In genomic region chr13:84237181-84237580, GRCh38 we compare ENCODE assay signal across 16 cellular contexts.
A peak's percentile ranks its signal among the peaks of the same experiment; 100 is the strongest.
DNase-seq lines count a peak whose midpoint lies in the region; ATAC-seq and TF ChIP-seq lines count a peak whose summit lies in the region.
"Had no signal": no experiment of that assay in that cellular context is flagged by ENCODE, and none has a peak within 500 bp of the region (broad histone marks: within the 10 kb centered on the region; RNA-seq: fewer than 3 reads in every experiment).

No MANE protein-coding gene starts in this region.

- H2AFZ ChIP-seq in PC-9 (peak overlapping the region; percentile 17; the same call in 1 of the 2 replicates), neural cell (ENCODE audit: low read depth, low read length) (no peak overlapping the region)

- no peaks in the 10 kb centered on the region for H4K20me1 ChIP-seq in PC-9 (ENCODE audit: insufficient read depth)
- no peaks in the 10 kb centered on the region for H4K20me1 ChIP-seq in neural cell (ENCODE audit: insufficient read depth)
- H4K20me1 ChIP-seq: BLaER1 treated with 17β-estradiol and CSF1 and Interleukin-3, amounts not matched to agents 10 nM and 100 nM had no signal

- peaks cover 4% of the 10 kb centered on the region for H3K27me3 Mint-ChIP-seq in chondrocyte (ENCODE audit: low read depth)
- H3K27me3 Mint-ChIP-seq: CD8-positive, alpha-beta memory T cell had no signal

- H3K4me3 Mint-ChIP-seq in chondrocyte (ENCODE audit: unreplicated experiment) = no peak overlapping the region
- H3K4me3 Mint-ChIP-seq: CD8-positive, alpha-beta memory T cell had no signal

- no peak for TF ChIP-seq CTCF in PC-9 (conservative IDR thresholded peaks at IDR 0.05)
- TF ChIP-seq CTCF in neural cell (IDR thresholded peaks at IDR 0.05; ENCODE audit: poor library complexity, severe bottlenecking) = no peak
- TF ChIP-seq CTCF in chondrocyte (IDR thresholded peaks at IDR 0.05) = no peak
- no peak for TF ChIP-seq CTCF in RWPE1 (conservative IDR thresholded peaks at IDR 0.05; ENCODE audit: low read depth)

- TF ChIP-seq EP300 in neural cell (conservative IDR thresholded peaks at IDR 0.05; ENCODE audit: poor library complexity, severe bottlenecking) = peak; percentile 86

- intact Hi-C loops in PC-9 (cut with micrococcal nuclease; ENCODE audit: unreplicated experiment) = no loop called here
- intact Hi-C loops in Right ventricle myocardium superior (cut with DNase I) = no loop called here

- H3K4me3 ChIP-seq in PC-9 (no peak overlapping the region), neural cell (ENCODE audit: low read length) (peak overlapping the region; percentile 45)
- H3K4me3 ChIP-seq: BLaER1 treated with 17β-estradiol and CSF1 and Interleukin-3, amounts not matched to agents 10 nM and 100 nM had no signal

- no peaks in the 10 kb centered on the region for H3K4me1 ChIP-seq in PC-9 (replicated peaks; ENCODE audit: insufficient read depth)
- H3K4me1 ChIP-seq: BLaER1 treated with 17β-estradiol and CSF1 and Interleukin-3, amounts not matched to agents 10 nM and 100 nM had no signal

- H3K79me2 ChIP-seq in PC-9 (ENCODE audit: low read depth) = no peaks in the 10 kb centered on the region
- H3K79me2 ChIP-seq in neural cell (replicated peaks; ENCODE audit: insufficient read depth, low read length) = no peaks in the 10 kb centered on the region

- H3K36me3 ChIP-seq in PC-9 (ENCODE audit: low read depth) (no peaks in the 10 kb centered on the region), neural cell (ENCODE audit: insufficient read depth, low read length) (no peaks in the 10 kb centered on the region)
- H3K36me3 ChIP-seq: BLaER1 treated with 17β-estradiol and CSF1 and Interleukin-3, amounts not matched to agents 10 nM and 100 nM had no signal

- H3K27ac Mint-ChIP-seq in chondrocyte (ENCODE audit: unreplicated experiment) = no peak overlapping the region

- H3K27me3 ChIP-seq in PC-9 (ENCODE audit: insufficient read depth, low read depth) (no peaks in the 10 kb centered on the region), neural cell (ENCODE audit: insufficient read depth, low read depth, low read length) (no peaks in the 10 kb centered on the region)
- H3K27me3 ChIP-seq: BLaER1 treated with 17β-estradiol and CSF1 and Interleukin-3, amounts not matched to agents 10 nM and 100 nM had no signal

- no peaks in the 10 kb centered on the region for H3K9me2 ChIP-seq in PC-9 (ENCODE audit: insufficient read depth)
- H3K9me2 ChIP-seq in neural cell (ENCODE audit: insufficient read depth, low read length) = no peaks in the 10 kb centered on the region

- POLR2A ChIA-PET in PC-9 (lab: Charles Lee; ENCODE audit: unreplicated experiment) = no interaction called here
- POLR2A ChIA-PET in RWPE1 (lab: Yijun Ruan, JAX; ENCODE audit: low non-redundant PET) = no interaction called here

- no peak overlapping the region for H3K9ac ChIP-seq in neural cell (ENCODE audit: low read length)
- H3K9ac ChIP-seq: BLaER1 treated with 17β-estradiol and CSF1 and Interleukin-3, amounts not matched to agents 10 nM and 100 nM had no signal

- H3K27ac ChIP-seq in PC-9 = no peak overlapping the region
- peak overlapping the region; percentile 16 for H3K27ac ChIP-seq in neural cell (ENCODE audit: low read length)
- H3K27ac ChIP-seq in RWPE1 = no peak overlapping the region
- H3K27ac ChIP-seq: BLaER1 treated with 17β-estradiol and CSF1 and Interleukin-3, amounts not matched to agents 10 nM and 100 nM had no signal

- no peak for TF ChIP-seq RAD21 in neural cell (conservative IDR thresholded peaks at IDR 0.05)

- H3K9me3 ChIP-seq in PC-9 (ENCODE audit: insufficient read depth, low read depth) = no peaks in the 10 kb centered on the region
- H3K9me3 ChIP-seq in neural cell (ENCODE audit: low read length) = no peaks in the 10 kb centered on the region
- H3K9me3 ChIP-seq: BLaER1 treated with 17β-estradiol and CSF1 and Interleukin-3, amounts not matched to agents 10 nM and 100 nM had no signal

- ATAC-seq in Right ventricle myocardium superior (ENCODE audit: poor library complexity) = no peak

- peaks cover 8% of the 10 kb centered on the region for H3K9me3 Mint-ChIP-seq in chondrocyte (ENCODE audit: low read depth)

- no TSS peak for BruUV-seq in PC-9 (replicated peaks; lab: Mats Ljungman, UMichigan)

- H3K4me2 ChIP-seq in PC-9 (no peak overlapping the region), neural cell (ENCODE audit: low read length) (peak overlapping the region; percentile 8)
- H3K4me2 ChIP-seq: BLaER1 treated with 17β-estradiol and CSF1 and Interleukin-3, amounts not matched to agents 10 nM and 100 nM had no signal

- no peaks in the 10 kb centered on the region for H3K4me1 Mint-ChIP-seq in chondrocyte (ENCODE audit: low read depth)

- no peaks in the 10 kb centered on the region for H3K36me3 Mint-ChIP-seq in chondrocyte (ENCODE audit: low read depth)
- H3K36me3 Mint-ChIP-seq: CD8-positive, alpha-beta memory T cell had no signal

- H3F3A ChIP-seq in PC-9 (ENCODE audit: insufficient read depth, low read depth) (no peaks in the 10 kb centered on the region), neural cell (ENCODE audit: insufficient read depth, low read length, poor library complexity, severe bottlenecking) (no peaks in the 10 kb centered on the region)

- DNase-seq in NCI-H146 (lab: John Stamatoyannopoulos, UW) (peak; percentile 21), NCI-H146 treated with DMSO at 0.1 percent for 48 hours (lab: John Stamatoyannopoulos, UW; ENCODE audit: unreplicated experiment) (no peak), PC-9 (no peak), Right ventricle myocardium superior (no peak), chondrocyte (ENCODE audit: low spot score) (no peak), hepatic stellate cell (ENCODE audit: low spot score) (no peak), RWPE1 (ENCODE audit: low spot score) (no peak)
- DNase-seq: CD8-positive, alpha-beta memory T cell; DMS153; HCEC 1CT; NCI-H1930; NCI-H2171; NCI-H774; SHP77 treated with DMSO at 0.1 percent for 48 hours had no signal

- CTCF ChIA-PET in PC-9 (lab: Charles Lee) = no interaction called here
- CTCF ChIA-PET in RWPE1 (lab: Yijun Ruan, JAX) = no interaction called here

TF ChIP-seq in neural cell, 6 proteins besides CTCF, POLR2A, EP300 and RAD21:
- TF ChIP-seq TAF1 (IDR thresholded peaks at IDR 0.05; ENCODE audit: low read depth) (no peak), POLR2AphosphoS5 (IDR thresholded peaks at IDR 0.05) (peak; percentile 42)
TF ChIP-seq in neural cell: peak in this region for 1.
